22 cellular contexts compared by ENCODE assay signal in the genomic region with DNA sequence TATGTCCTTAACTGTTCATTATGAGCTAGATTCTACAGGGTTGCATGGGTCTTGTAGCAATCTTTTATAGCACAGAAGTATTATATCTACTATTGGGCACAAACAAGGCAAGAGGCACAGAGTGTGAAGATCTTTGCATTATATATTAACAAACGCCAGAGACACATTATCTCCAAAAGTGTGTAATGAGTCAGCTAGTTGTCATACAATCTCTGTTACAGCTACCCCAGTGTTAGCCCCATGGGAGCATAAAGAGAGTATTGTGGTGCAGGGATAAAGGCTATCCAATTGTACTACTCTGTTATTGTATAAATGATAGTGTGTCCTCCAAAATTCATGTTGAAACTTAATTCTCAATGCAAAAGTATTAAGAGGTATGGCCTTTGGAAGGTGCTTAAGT.
"Had no signal": no experiment of that assay in that cellular context is flagged by ENCODE, and none has a peak within 500 bp of the region (broad histone marks: within the 10 kb centered on the region; RNA-seq: fewer than 3 reads in every experiment).

No MANE protein-coding gene starts in this region.

- ATAC-seq: activated CD4-positive, alpha-beta T cell treated with anti-CD3 and anti-CD28 coated beads for 36 hours; activated T-cell treated with anti-CD3 and anti-CD28 coated beads, Interleukin-2, amount 50 U/mL, for 4 hours; gastroesophageal sphincter; left ventricle myocardium superior; natural killer cell; stimulated activated naive CD8-positive, alpha-beta T cell treated with anti-CD3 and anti-CD28 coated beads, Interleukin-15, Interleukin-2, amounts not matched to agents 100 U/mL and 50 U/mL, for 24 hours had no signal

- DNase-seq: activated B cell treated with CpG ODN at 0.5 μM for 24 hours; activated CD4-positive, alpha-beta T cell treated with anti-CD3 and anti-CD28 coated beads for 36 hours; activated CD4-positive, alpha-beta T cell treated with anti-CD3 and anti-CD28 coated beads, Interleukin-2, amount 50 U/mL, for 4 hours; activated CD8-positive, alpha-beta memory T cell treated with anti-CD3 and anti-CD28 coated beads for 24 hours; activated CD8-positive, alpha-beta memory T cell treated with anti-CD3 and anti-CD28 coated beads, Interleukin-2, amount 50 U/mL, for 4 hours; activated naive CD4-positive, alpha-beta T cell treated with Interleukin-2 at 50 U/mL for 16 hours; activated naive CD8-positive, alpha-beta T cell treated with anti-CD3 and anti-CD28 coated beads for 36 hours; activated T-cell treated with anti-CD3 and anti-CD28 coated beads, Interleukin-2, amount 50 U/mL, for 4 hours; amniotic stem cell; endodermal cell; esophagus squamous epithelium; head of caudate nucleus; hypothalamus; left ventricle myocardium superior; mammary epithelial cell; natural killer cell; spleen; stimulated activated CD4-positive, alpha-beta T cell treated with anti-CD3 and anti-CD28 coated beads, Interleukin-4, amount 100 ng/mL, for 24 hours; stimulated activated naive CD8-positive, alpha-beta T cell treated with anti-CD3 and anti-CD28 coated beads, Interleukin-15, Interleukin-2, amounts not matched to agents 100 U/mL and 50 U/mL, for 24 hours; T1000; upper lobe of left lung had no signal
